In the genomic region with DNA sequence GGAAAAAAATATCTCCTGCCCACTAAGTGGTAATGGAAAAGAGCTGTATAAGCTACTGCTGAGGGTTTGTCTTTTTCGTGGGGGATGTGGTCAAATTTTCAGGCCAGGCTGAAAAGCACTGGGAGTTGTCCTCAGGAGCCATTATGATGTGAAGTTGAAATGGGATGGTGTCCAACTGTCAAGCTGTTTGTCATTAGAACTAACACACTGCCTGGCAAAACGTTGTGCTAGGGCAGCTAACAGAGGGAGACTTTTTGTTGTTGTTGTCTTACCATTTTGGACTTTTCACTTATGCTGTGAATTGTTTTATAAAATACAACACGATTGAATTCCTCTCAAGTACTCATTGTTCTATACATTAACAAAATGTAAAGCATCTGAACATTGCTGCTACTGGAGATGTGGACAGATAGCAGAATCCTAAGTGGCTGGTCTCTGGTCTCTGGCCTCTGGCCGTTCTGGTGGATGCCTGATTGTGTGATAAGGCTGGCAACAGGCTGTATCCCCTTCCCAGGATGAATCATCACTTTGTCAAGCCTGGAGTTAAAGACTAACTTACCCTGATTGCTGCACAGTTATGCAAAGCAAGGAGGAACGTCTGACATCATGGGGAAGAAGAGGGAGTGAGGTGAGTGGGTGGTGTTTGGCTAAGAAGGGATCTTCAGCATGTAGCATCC, we compare ENCODE assay signal across 1 cellular context.
TF ChIP-seq lines count a peak whose summit lies in the region.

No MANE protein-coding gene starts in this region.

TF ChIP-seq in HepG2, 621 proteins besides CTCF, POLR2A, EP300 and RAD21 (continued from another document and continues in another):
- TF ChIP-seq KIAA2018 (CRISPR knock-in tag; IDR thresholded peaks at IDR 0.05; ENCODE audit: borderline replicate concordance) (no peak), ZNF547 (CRISPR knock-in tag; IDR thresholded peaks at IDR 0.05) (0 out of 2 replicates have a peak, but pooled peaks have one; percentile 11), ZNF441 (CRISPR knock-in tag; IDR thresholded peaks at IDR 0.05; ENCODE audit: borderline replicate concordance) (no peak), ZNF253 (CRISPR knock-in tag; IDR thresholded peaks at IDR 0.05; ENCODE audit: borderline replicate concordance) (no peak), NKX3-1 (CRISPR knock-in tag; IDR thresholded peaks at IDR 0.05) (no peak), POLR2G (IDR thresholded peaks at IDR 0.05; ENCODE audit: low read depth, low read length) (peak; percentile 81), ZNF713 (CRISPR knock-in tag; IDR thresholded peaks at IDR 0.05) (no peak), PHF5A (CRISPR knock-in tag; IDR thresholded peaks at IDR 0.05; ENCODE audit: low read depth, unreplicated experiment) (peak; percentile 79), IKZF1 (IDR thresholded peaks at IDR 0.05) (no peak), ZNF576 (CRISPR knock-in tag; IDR thresholded peaks at IDR 0.05) (no peak), ZBTB38 (CRISPR knock-in tag; IDR thresholded peaks at IDR 0.05) (no peak), TFDP1 (CRISPR knock-in tag; IDR thresholded peaks at IDR 0.05; ENCODE audit: borderline replicate concordance) (0 out of 2 replicates have a peak, but pooled peaks have one; percentile 13), ZBTB37 (CRISPR knock-in tag; IDR thresholded peaks at IDR 0.05) (0 out of 2 replicates have a peak, but pooled peaks have one; percentile 27), SRF (IDR thresholded peaks at IDR 0.05; ENCODE audit: low read depth, low read length) (no peak), HNF4G (IDR thresholded peaks at IDR 0.05; ENCODE audit: borderline replicate concordance, low read depth, low read length) (no peak; the same call in 1 of the 2 replicates), HNF4G (CRISPR knock-in tag; IDR thresholded peaks at IDR 0.05; ENCODE audit: borderline replicate concordance, low read depth) (no peak), RBAK (CRISPR knock-in tag; IDR thresholded peaks at IDR 0.05) (0 out of 2 replicates have a peak, but pooled peaks have one; percentile 39), MED13 (CRISPR knock-in tag; IDR thresholded peaks at IDR 0.05) (no peak), ZSCAN22 (CRISPR knock-in tag; IDR thresholded peaks at IDR 0.05) (no peak), ZFP36 (IDR thresholded peaks at IDR 0.05; ENCODE audit: borderline replicate concordance, low read depth, low read length, partially characterized antibody) (no peak), PHF8 (CRISPR knock-in tag; IDR thresholded peaks at IDR 0.05) (peak; percentile 43; the same call in 1 of the 2 replicates), HIVEP1 (CRISPR knock-in tag; IDR thresholded peaks at IDR 0.05) (peak; percentile 21; the same call in 1 of the 2 replicates), KDM4B (CRISPR knock-in tag; IDR thresholded peaks at IDR 0.05) (no peak), ZNF747 (CRISPR knock-in tag; IDR thresholded peaks at IDR 0.05; ENCODE audit: borderline replicate concordance) (peak; percentile 54; the same call in 1 of the 2 replicates), ASH2L (IDR thresholded peaks at IDR 0.05; ENCODE audit: insufficient read length, low read depth, low read length) (peak; percentile 42), U2AF2 (IDR thresholded peaks at IDR 0.05; ENCODE audit: low read depth, low read length) (no peak), ZNF720 (CRISPR knock-in tag; IDR thresholded peaks at IDR 0.05) (no peak), SKIL (CRISPR knock-in tag; IDR thresholded peaks at IDR 0.05; ENCODE audit: borderline replicate concordance) (no peak), SP1 (IDR thresholded peaks at IDR 0.05) (no peak), SP1 (CRISPR knock-in tag; IDR thresholded peaks at IDR 0.05) (no peak), ATF7-NPFF (CRISPR knock-in tag; IDR thresholded peaks at IDR 0.05; ENCODE audit: low read depth) (no peak), ZNF615 (CRISPR knock-in tag; IDR thresholded peaks at IDR 0.05; ENCODE audit: borderline replicate concordance) (no peak), SNAPC5 (CRISPR knock-in tag; IDR thresholded peaks at IDR 0.05; ENCODE audit: borderline replicate concordance) (no peak), ZNF331 (CRISPR knock-in tag; IDR thresholded peaks at IDR 0.05) (peak; percentile 95), SATB2 (CRISPR knock-in tag; IDR thresholded peaks at IDR 0.05) (no peak), GRHL1 (CRISPR knock-in tag; conservative IDR thresholded peaks at IDR 0.05) (no peak)
- TF ChIP-seq, protein P1, sequence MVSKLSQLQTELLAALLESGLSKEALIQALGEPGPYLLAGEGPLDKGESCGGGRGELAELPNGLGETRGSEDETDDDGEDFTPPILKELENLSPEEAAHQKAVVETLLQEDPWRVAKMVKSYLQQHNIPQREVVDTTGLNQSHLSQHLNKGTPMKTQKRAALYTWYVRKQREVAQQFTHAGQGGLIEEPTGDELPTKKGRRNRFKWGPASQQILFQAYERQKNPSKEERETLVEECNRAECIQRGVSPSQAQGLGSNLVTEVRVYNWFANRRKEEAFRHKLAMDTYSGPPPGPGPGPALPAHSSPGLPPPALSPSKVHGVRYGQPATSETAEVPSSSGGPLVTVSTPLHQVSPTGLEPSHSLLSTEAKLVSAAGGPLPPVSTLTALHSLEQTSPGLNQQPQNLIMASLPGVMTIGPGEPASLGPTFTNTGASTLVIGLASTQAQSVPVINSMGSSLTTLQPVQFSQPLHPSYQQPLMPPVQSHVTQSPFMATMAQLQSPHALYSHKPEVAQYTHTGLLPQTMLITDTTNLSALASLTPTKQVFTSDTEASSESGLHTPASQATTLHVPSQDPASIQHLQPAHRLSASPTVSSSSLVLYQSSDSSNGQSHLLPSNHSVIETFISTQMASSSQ (IDR thresholded peaks at IDR 0.05; ENCODE audit: low read depth), result peak; percentile 72
- TF ChIP-seq, protein P1 (CRISPR knock-in tag; IDR thresholded peaks at IDR 0.05; ENCODE audit: borderline replicate concordance), result peak; percentile 88; the same call in 1 of the 2 replicates
